In genomic region chr10:33330543-33331019, GRCh38 we compare ENCODE assay signal across 8 cellular contexts. TPM values are rescaled to one million over a fixed set of nuclear protein-coding genes. Genes with fewer than 3 reads are reported as not detected.
DNase-seq lines count a peak whose midpoint lies in the region; ATAC-seq and TF ChIP-seq lines count a peak whose summit lies in the region.

No MANE protein-coding gene starts in this region.

- H3K9me3 Mint-ChIP-seq in endodermal cell, result no peaks in the 10 kb centered on the region

- 17 to 23% methylated on average over 7 to 11 of the region's 11 CpGs for WGBS in endodermal cell (ENCODE audit: insufficient coverage in 1 of 2, insufficient read length in 1 of 2), 2 experiments

- H3K4me3 ChIP-seq in endodermal cell (ENCODE audit: low read length), result peak overlapping the region; percentile 94

- H3K27me3 Mint-ChIP-seq in endodermal cell (ENCODE audit: insufficient read depth), result peaks cover 17% of the 10 kb centered on the region

- H3K9me3 ChIP-seq in endodermal cell (ENCODE audit: control insufficient read depth, low read length), result no peaks in the 10 kb centered on the region

- peak; percentile 12 for DNase-seq in NK-92 (lab: John Stamatoyannopoulos, UW; ENCODE audit: unreplicated experiment)
- DNase-seq in activated CD8-positive, alpha-beta memory T cell treated with anti-CD3 and anti-CD28 coated beads for 48 hours (ENCODE audit: low read depth in 2 of 3, low spot score in 2 of 3), result peak in 2 of 3 experiments; percentile 52 to 67
- DNase-seq in endodermal cell, result peak; percentile 92
- DNase-seq in midbrain (lab: John Stamatoyannopoulos, UW), result peak; percentile 84
- DNase-seq in stimulated activated CD8-positive, alpha-beta memory T cell treated with anti-CD3 and anti-CD28 coated beads, Interleukin-15, amount 100 ng/mL, for 4 hours (ENCODE audit: low read depth in 2 of 2), result peak; percentile 18 to 56

- H3K36me3 Mint-ChIP-seq in endodermal cell (ENCODE audit: low read depth), result peaks cover 15% of the 10 kb centered on the region

- H3K36me3 ChIP-seq in endodermal cell (ENCODE audit: control insufficient read depth, insufficient read depth, low read length), result peaks cover 32% of the 10 kb centered on the region

- H3K9ac ChIP-seq in endodermal cell (ENCODE audit: extremely low read depth, low read length, poor library complexity, severe bottlenecking), result peak overlapping the region; percentile 2

- ATAC-seq in HG03342 (IDR thresholded peaks at IDR 0.05; ENCODE audit: unreplicated experiment) (peak; percentile 75), HG03175 (IDR thresholded peaks at IDR 0.05; ENCODE audit: unreplicated experiment) (no peak)

- no peaks in the 10 kb centered on the region for H3K27me3 ChIP-seq in endodermal cell (ENCODE audit: control insufficient read depth, insufficient read depth, low read length, poor library complexity, severe bottlenecking)

- no peak overlapping the region for H3K27ac ChIP-seq in endodermal cell (ENCODE audit: low read depth, low read length)

- peak overlapping the region; percentile 56 for H3K27ac Mint-ChIP-seq in endodermal cell

- peak overlapping the region; percentile 79 for H3K4me3 Mint-ChIP-seq in endodermal cell

- peaks cover 65% of the 10 kb centered on the region for H3K4me1 Mint-ChIP-seq in endodermal cell

- peaks cover 12% of the 10 kb centered on the region for H3K4me1 ChIP-seq in endodermal cell (ENCODE audit: control insufficient read depth, insufficient read depth, low read length)

- peak; percentile 27 for TF ChIP-seq CTCF in GM12801 (IDR thresholded peaks at IDR 0.05; ENCODE audit: extremely low read depth, insufficient read length)
- peak; percentile 96 for TF ChIP-seq CTCF in endodermal cell (conservative IDR thresholded peaks at IDR 0.05)

RNA-seq across cellular contexts. Expression of gene NRP1, which starts 3.9 kb away (rescaled TPM):
- total RNA-seq in endodermal cell, result 10 to 100 TPM; 20.7 to 30.6 TPM
- 18.0 TPM for polyA plus RNA-seq in endodermal cell (2013, experiment 1 of 2)
- polyA plus RNA-seq in endodermal cell (2013, experiment 2 of 2), result 18.6 TPM

Comparison
In these comparisons a context has a peak if more than half of its experiments do, and no peak if none do; other contexts are left out.
1. DNase-seq: peak in every context shown above with its lines; median percentile 92 in endodermal cell; 84 in midbrain; 60 in activated CD8-positive, alpha-beta memory T cell treated with anti-CD3 and anti-CD28 coated beads for 48 hours; 37 in stimulated activated CD8-positive, alpha-beta memory T cell treated with anti-CD3 and anti-CD28 coated beads, Interleukin-15, amount 100 ng/mL, for 4 hours; 12 in NK-92.